In the genomic region with DNA sequence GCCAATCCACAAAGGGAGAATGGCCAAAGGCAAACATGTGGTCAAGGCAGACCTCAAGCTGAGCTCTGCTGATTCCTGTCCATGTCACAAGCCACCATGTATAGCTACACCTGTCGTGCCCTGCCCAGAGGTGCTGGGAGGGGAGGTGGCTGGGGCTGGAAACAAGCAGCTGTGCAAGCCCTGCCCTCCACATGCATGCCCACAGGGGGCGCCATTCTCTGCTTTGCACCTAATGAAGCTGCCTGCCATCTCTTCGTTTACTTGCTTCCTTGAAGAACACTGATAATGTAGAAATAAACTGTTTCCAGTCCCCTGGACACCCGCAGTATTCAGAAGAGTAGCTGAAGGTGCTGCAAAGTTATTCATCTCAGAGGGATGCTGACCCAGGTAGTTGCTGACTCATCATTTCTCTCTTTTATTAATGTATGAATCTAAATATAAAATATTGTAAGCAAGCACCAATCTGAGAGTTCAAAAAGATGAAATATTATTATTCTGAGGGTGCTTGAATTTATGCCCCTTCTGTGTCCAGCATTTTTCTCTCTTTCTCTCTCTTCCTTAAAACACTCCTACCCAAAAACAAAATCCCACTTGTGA, we compare ENCODE assay signal across 8 cellular contexts.
DNase-seq lines count a peak whose midpoint lies in the region; ATAC-seq, FAIRE-seq and TF ChIP-seq lines count a peak whose summit lies in the region.

No MANE protein-coding gene starts in this region.

- H3K9me3 Mint-ChIP-seq in activated T-helper 2 cell treated with anti-CD3 and anti-CD28 coated beads, Interferon-gamma antibody, Interleukin-2, Interleukin-4, amounts not matched to agents 10 μg/mL and 5 μg/mL and 100 μg/mL, durations not matched to agents 14 hours and 24 hours and 36 hours = no peaks in the 10 kb centered on the region

- H2AFZ ChIP-seq in keratinocyte (ENCODE audit: control insufficient read depth, low read length) = no peak overlapping the region

- no peaks in the 10 kb centered on the region for H3K36me3 Mint-ChIP-seq in activated T-helper 2 cell treated with anti-CD3 and anti-CD28 coated beads, Interferon-gamma antibody, Interleukin-2, Interleukin-4, amounts not matched to agents 10 μg/mL and 5 μg/mL and 100 μg/mL, durations not matched to agents 14 hours and 24 hours and 36 hours (ENCODE audit: low read depth)

- no peaks in the 10 kb centered on the region for H3K9me1 ChIP-seq in keratinocyte (ENCODE audit: control insufficient read depth, extremely low read depth, insufficient read depth, low read length)

- H3K4me2 ChIP-seq in keratinocyte (ENCODE audit: control insufficient read depth, extremely low read depth, insufficient read depth, low read depth, low read length) = no peak overlapping the region

- H3K79me2 ChIP-seq in keratinocyte (ENCODE audit: control insufficient read depth, insufficient read depth, low read length) = no peaks in the 10 kb centered on the region

- no peaks in the 10 kb centered on the region for H3K27me3 ChIP-seq in keratinocyte (ENCODE audit: control insufficient read depth, extremely low read depth, insufficient read depth, low read length)

- DNase-seq in GDM1 (lab: John Stamatoyannopoulos, UW) (peak; percentile 25), NCI-H748 treated with DMSO at 0.1 percent for 48 hours (lab: John Stamatoyannopoulos, UW) (peak; percentile 41), keratinocyte (ENCODE audit: low read depth, low spot score) (no peak), NCI-H1436 treated with DMSO at 0.1 percent for 48 hours (lab: John Stamatoyannopoulos, UW) (no peak), LoVo (ENCODE audit: low spot score) (no peak)
- peak; percentile 57 for DNase-seq in activated T-helper 2 cell treated with anti-CD3 and anti-CD28 coated beads, Interferon-gamma antibody, Interleukin-2, Interleukin-4, amounts not matched to agents 10 μg/mL and 5 μg/mL and 100 μg/mL, durations not matched to agents 14 hours and 24 hours and 36 hours (ENCODE audit: low spot score)
- peak; percentile 9 to 10 for DNase-seq in stimulated activated CD8-positive, alpha-beta memory T cell treated with anti-CD3 and anti-CD28 coated beads, Interleukin-15, amount 100 ng/mL, for 48 hours (ENCODE audit: low read depth in 2 of 2)

- no peak overlapping the region for H3K27ac Mint-ChIP-seq in activated T-helper 2 cell treated with anti-CD3 and anti-CD28 coated beads, Interferon-gamma antibody, Interleukin-2, Interleukin-4, amounts not matched to agents 10 μg/mL and 5 μg/mL and 100 μg/mL, durations not matched to agents 14 hours and 24 hours and 36 hours

- peak; percentile 37 to 73 (median 61) for TF ChIP-seq CTCF in keratinocyte (optimal IDR thresholded peaks at IDR 0.05 in 1 of 3, IDR thresholded peaks at IDR 0.05 in 1 of 3, conservative IDR thresholded peaks at IDR 0.05 in 1 of 3; ENCODE audit: extremely low read depth in 1 of 3, insufficient read depth in 2 of 3, low read length in 3 of 3)

- H4K20me1 ChIP-seq in keratinocyte (ENCODE audit: control insufficient read depth, extremely low read depth, insufficient read depth, low read length) = no peaks in the 10 kb centered on the region

- no peak overlapping the region for H3K27ac ChIP-seq in keratinocyte (ENCODE audit: control insufficient read depth, insufficient read depth, low read length)

- no peaks in the 10 kb centered on the region for H3K4me1 ChIP-seq in keratinocyte (ENCODE audit: control insufficient read depth, extremely low read depth, insufficient read depth, low read length)

- peak overlapping the region; percentile 64 for H3K4me3 Mint-ChIP-seq in activated T-helper 2 cell treated with anti-CD3 and anti-CD28 coated beads, Interferon-gamma antibody, Interleukin-2, Interleukin-4, amounts not matched to agents 10 μg/mL and 5 μg/mL and 100 μg/mL, durations not matched to agents 14 hours and 24 hours and 36 hours (ENCODE audit: low read depth)

- FAIRE-seq in keratinocyte (lab: Jason Lieb, UNC) = no peak

- no peaks in the 10 kb centered on the region for H3K36me3 ChIP-seq in keratinocyte (ENCODE audit: control insufficient read depth in 2 of 2, extremely low read depth in 1 of 2, insufficient read depth in 2 of 2, low read length in 2 of 2)

- H3K9me3 ChIP-seq in keratinocyte (ENCODE audit: control insufficient read depth, low read depth, low read length) = no peaks in the 10 kb centered on the region

- dilution Hi-C loops in keratinocyte (cut with MboI; ENCODE audit: extremely low pct_ligation_motif_present, low sequenced_read_pairs) = no loop called here

- intact Hi-C loops in activated T-helper 2 cell treated with anti-CD3 and anti-CD28 coated beads, Interferon-gamma antibody, Interleukin-2, Interleukin-4, amounts not matched to agents 10 μg/mL and 5 μg/mL and 100 μg/mL, durations not matched to agents 14 hours and 24 hours and 36 hours (cut with micrococcal nuclease) = loop anchor here (1.0 to 5.0 kb wide), 3 partner anchors 120 to 455 kb away; a partner anchor contains a TSS

- H3K9ac ChIP-seq in keratinocyte (ENCODE audit: control insufficient read depth, extremely low read depth, insufficient read depth, low read length) = no peak overlapping the region

- no peak overlapping the region for H3K4me3 ChIP-seq in keratinocyte (ENCODE audit: control insufficient read depth in 2 of 3, extremely low read depth in 1 of 3, insufficient read depth in 2 of 3, low read depth in 1 of 3, low read length in 3 of 3)

- peaks cover 21% of the 10 kb centered on the region for H3K4me1 Mint-ChIP-seq in activated T-helper 2 cell treated with anti-CD3 and anti-CD28 coated beads, Interferon-gamma antibody, Interleukin-2, Interleukin-4, amounts not matched to agents 10 μg/mL and 5 μg/mL and 100 μg/mL, durations not matched to agents 14 hours and 24 hours and 36 hours (ENCODE audit: low read depth)

- ATAC-seq in HG02981 (IDR thresholded peaks at IDR 0.05; ENCODE audit: unreplicated experiment) = no peak

- no peaks in the 10 kb centered on the region for H3K27me3 Mint-ChIP-seq in activated T-helper 2 cell treated with anti-CD3 and anti-CD28 coated beads, Interferon-gamma antibody, Interleukin-2, Interleukin-4, amounts not matched to agents 10 μg/mL and 5 μg/mL and 100 μg/mL, durations not matched to agents 14 hours and 24 hours and 36 hours (ENCODE audit: low read depth)

Comparison
In these comparisons a context has a peak if more than half of its experiments do, and no peak if none do; other contexts are left out.
1. DNase-seq: peak in GDM1 (single experiment), NCI-H748 treated with DMSO at 0.1 percent for 48 hours (single experiment), activated T-helper 2 cell treated with anti-CD3 and anti-CD28 coated beads, Interferon-gamma antibody, Interleukin-2, Interleukin-4, amounts not matched to agents 10 μg/mL and 5 μg/mL and 100 μg/mL, durations not matched to agents 14 hours and 24 hours and 36 hours (single experiment) and stimulated activated CD8-positive, alpha-beta memory T cell treated with anti-CD3 and anti-CD28 coated beads, Interleukin-15, amount 100 ng/mL, for 48 hours (2 of 2); none in keratinocyte (single experiment), NCI-H1436 treated with DMSO at 0.1 percent for 48 hours (single experiment) and LoVo (single experiment).